In the genomic region with DNA sequence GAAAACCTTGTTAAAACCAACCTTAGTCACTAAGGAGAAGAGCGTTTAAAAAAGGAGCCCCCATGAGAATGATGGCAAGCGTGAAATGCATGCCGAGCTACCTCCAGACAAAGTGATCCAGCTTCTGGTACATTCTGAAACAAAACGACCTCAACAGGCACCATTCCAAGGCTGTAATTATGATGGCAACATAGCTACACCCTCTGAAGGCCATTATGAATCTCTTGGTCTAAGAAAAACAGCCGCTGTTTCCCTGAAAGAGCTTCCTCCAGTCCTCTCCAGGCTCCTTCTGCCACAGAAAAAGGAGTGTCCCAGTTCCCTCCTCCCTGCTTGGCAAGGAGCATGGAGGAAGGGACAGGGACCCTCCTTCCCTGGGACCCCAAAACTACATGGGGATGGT, we compare ENCODE assay signal across 14 cellular contexts.
"Had no signal": no experiment of that assay in that cellular context is flagged by ENCODE, and none has a peak within 500 bp of the region (broad histone marks: within the 10 kb centered on the region; RNA-seq: fewer than 3 reads in every experiment).

No MANE protein-coding gene starts in this region.

- H3K9me3 Mint-ChIP-seq: activated CD4-positive, alpha-beta memory T cell treated with anti-CD3 and anti-CD28 coated beads for 36 hours; activated naive CD8-positive, alpha-beta T cell treated with anti-CD3 and anti-CD28 coated beads for 36 hours; activated T-helper 1 cell treated with anti-CD3 and anti-CD28 coated beads, Interleukin-12 subunit alpha, Interleukin-12 subunit beta, Interleukin-2, Interleukin-4 antibody, amounts not matched to agents 30 ng/mL and 10 ng/mL and 1 ng/mL, durations not matched to agents 14 hours and 24 hours and 36 hours; nephron progenitor cell had no signal

- H3K27ac Mint-ChIP-seq: activated CD4-positive, alpha-beta memory T cell treated with anti-CD3 and anti-CD28 coated beads for 36 hours; activated CD4-positive, alpha-beta T cell treated with anti-CD3 and anti-CD28 coated beads for 36 hours; activated naive CD8-positive, alpha-beta T cell treated with anti-CD3 and anti-CD28 coated beads for 36 hours; activated T-helper 1 cell treated with anti-CD3 and anti-CD28 coated beads, Interleukin-12 subunit alpha, Interleukin-12 subunit beta, Interleukin-2, Interleukin-4 antibody, amounts not matched to agents 30 ng/mL and 10 ng/mL and 1 ng/mL, durations not matched to agents 14 hours and 24 hours and 36 hours; nephron progenitor cell had no signal

- ATAC-seq: activated CD4-positive, alpha-beta T cell treated with anti-CD3 and anti-CD28 coated beads for 36 hours; stimulated activated naive CD8-positive, alpha-beta T cell treated with anti-CD3 and anti-CD28 coated beads, Interleukin-15, Interleukin-2, amounts not matched to agents 100 U/mL and 50 U/mL, for 24 hours had no signal

- H3K27ac ChIP-seq: cardiac muscle cell, transverse colon had no signal

- H3K9me3 ChIP-seq: transverse colon had no signal

- H3K4me3 Mint-ChIP-seq: activated CD4-positive, alpha-beta memory T cell treated with anti-CD3 and anti-CD28 coated beads for 36 hours; activated CD4-positive, alpha-beta T cell treated with anti-CD3 and anti-CD28 coated beads for 36 hours; activated naive CD8-positive, alpha-beta T cell treated with anti-CD3 and anti-CD28 coated beads for 36 hours; activated T-helper 1 cell treated with anti-CD3 and anti-CD28 coated beads, Interleukin-12 subunit alpha, Interleukin-12 subunit beta, Interleukin-2, Interleukin-4 antibody, amounts not matched to agents 30 ng/mL and 10 ng/mL and 1 ng/mL, durations not matched to agents 14 hours and 24 hours and 36 hours; nephron progenitor cell had no signal

- H3K27me3 ChIP-seq: cardiac muscle cell, transverse colon had no signal

- H3K36me3 ChIP-seq: cardiac muscle cell, transverse colon had no signal

- H3K36me3 Mint-ChIP-seq: activated CD4-positive, alpha-beta memory T cell treated with anti-CD3 and anti-CD28 coated beads for 36 hours; activated naive CD8-positive, alpha-beta T cell treated with anti-CD3 and anti-CD28 coated beads for 36 hours had no signal

- H3K4me1 Mint-ChIP-seq: activated CD4-positive, alpha-beta T cell treated with anti-CD3 and anti-CD28 coated beads for 36 hours; activated naive CD8-positive, alpha-beta T cell treated with anti-CD3 and anti-CD28 coated beads for 36 hours had no signal

- H3K4me3 ChIP-seq: cardiac muscle cell, transverse colon had no signal

- DNase-seq: activated CD4-positive, alpha-beta memory T cell treated with anti-CD3 and anti-CD28 coated beads for 36 hours; activated CD4-positive, alpha-beta T cell treated with anti-CD3 and anti-CD28 coated beads for 36 hours; activated gamma-delta T cell treated with Interleukin-2 at 50 U/mL for 16 hours; activated naive CD8-positive, alpha-beta T cell treated with anti-CD3 and anti-CD28 coated beads for 36 hours; activated T-cell treated with anti-CD3 and anti-CD28 coated beads for 4 hours; amygdala; midbrain; nephron progenitor cell; posterior cingulate gyrus; stimulated activated CD4-positive, alpha-beta T cell treated with anti-CD3 and anti-CD28 coated beads, Interleukin-2, amount 100 ng/mL, for 24 hours; stimulated activated naive CD8-positive, alpha-beta T cell treated with anti-CD3 and anti-CD28 coated beads, Interleukin-15, Interleukin-2, amounts not matched to agents 100 U/mL and 50 U/mL, for 24 hours; transverse colon had no signal
